In the genomic region with DNA sequence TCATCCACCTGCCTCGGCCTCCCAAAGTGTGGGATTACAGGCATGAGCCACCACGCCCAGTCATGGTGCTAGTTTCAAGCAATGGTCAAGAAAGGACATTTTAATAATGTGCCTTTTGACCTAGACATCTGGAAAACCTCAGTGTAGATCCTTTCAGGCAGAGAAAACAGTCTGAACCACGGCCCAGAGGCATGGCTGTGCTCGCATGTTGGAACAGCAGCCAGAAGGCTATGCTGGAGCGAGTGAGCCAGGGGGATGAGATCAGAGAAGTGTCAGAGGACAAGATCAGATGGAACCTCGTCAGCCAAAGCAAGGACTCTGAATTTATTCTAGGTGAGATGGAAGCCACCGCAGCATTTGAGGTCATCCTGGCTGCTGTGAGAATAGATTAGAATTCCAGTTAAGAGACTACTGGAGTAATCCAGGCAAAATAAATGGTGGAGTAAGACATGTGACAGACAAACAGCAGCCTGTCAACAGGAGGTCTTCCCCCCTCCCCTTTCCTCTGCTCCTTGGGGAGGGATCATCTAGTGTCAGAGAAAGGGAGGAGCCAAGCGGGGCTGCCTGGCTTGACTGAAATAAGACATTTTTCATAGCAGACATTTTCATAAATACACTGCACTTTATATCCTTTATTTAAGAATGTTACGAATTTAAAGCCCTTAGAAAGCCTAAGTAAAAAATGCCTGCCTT, we compare ENCODE assay signal across 20 cellular contexts. TPM values are rescaled to one million over a fixed set of nuclear protein-coding genes. Genes with fewer than 3 reads are reported as not detected.
DNase-seq lines count a peak whose midpoint lies in the region; ATAC-seq and TF ChIP-seq lines count a peak whose summit lies in the region.
"Had no signal": no experiment of that assay in that cellular context is flagged by ENCODE, and none has a peak within 500 bp of the region (broad histone marks: within the 10 kb centered on the region; RNA-seq: fewer than 3 reads in every experiment).

No MANE protein-coding gene starts in this region.

- no peaks in the 10 kb centered on the region for H3K27me3 ChIP-seq in foreskin keratinocyte
- H3K27me3 ChIP-seq: hepatocyte, spleen had no signal

- H3K36me3 ChIP-seq in mucosa of descending colon (ENCODE audit: low read depth): no peaks in the 10 kb centered on the region

- H3K27me3 Mint-ChIP-seq in activated naive CD8-positive, alpha-beta T cell: no peaks in the 10 kb centered on the region
- H3K27me3 Mint-ChIP-seq in activated naive CD8-positive, alpha-beta T cell treated with anti-CD3 and anti-CD28 coated beads, Interleukin-2, amount 50 U/mL, for 24 hours: no peaks in the 10 kb centered on the region
- H3K27me3 Mint-ChIP-seq: CD8-positive, alpha-beta memory T cell had no signal

- H3K4me1 ChIP-seq in foreskin keratinocyte (no peaks in the 10 kb centered on the region), mucosa of descending colon (ENCODE audit: low read depth) (no peaks in the 10 kb centered on the region)
- H3K4me1 ChIP-seq: spleen had no signal

- H3K4me1 Mint-ChIP-seq in activated naive CD8-positive, alpha-beta T cell (ENCODE audit: low read depth): peaks cover 4% of the 10 kb centered on the region
- peaks cover 8% of the 10 kb centered on the region for H3K4me1 Mint-ChIP-seq in activated naive CD8-positive, alpha-beta T cell treated with anti-CD3 and anti-CD28 coated beads, Interleukin-2, amount 50 U/mL, for 24 hours
- H3K4me1 Mint-ChIP-seq: CD8-positive, alpha-beta memory T cell; stimulated activated effector memory CD8-positive, alpha-beta T cell treated with anti-CD3 and anti-CD28 coated beads, Interleukin-12 subunit alpha, Interleukin-12 subunit beta, amount 100 ng/mL, for 72 hours had no signal

- no peak overlapping the region for H3K27ac ChIP-seq in foreskin keratinocyte
- H3K27ac ChIP-seq: epithelial cell of prostate, hepatocyte, spleen, VCaP had no signal

- intact Hi-C loops in mucosa of descending colon (cut with DNase I, micrococcal nuclease): no loop called here

- peaks cover 8% of the 10 kb centered on the region for H3K36me3 Mint-ChIP-seq in activated naive CD8-positive, alpha-beta T cell
- peaks cover 14% of the 10 kb centered on the region for H3K36me3 Mint-ChIP-seq in activated naive CD8-positive, alpha-beta T cell treated with anti-CD3 and anti-CD28 coated beads, Interleukin-2, amount 50 U/mL, for 24 hours (ENCODE audit: low read depth)

- no peak for ATAC-seq in activated naive CD8-positive, alpha-beta T cell treated with anti-CD3 and anti-CD28 coated beads, Interleukin-2, amount 50 U/mL, for 24 hours
- ATAC-seq in foreskin keratinocyte (peak; percentile 10), mucosa of descending colon (no peak), HG02610 (IDR thresholded peaks at IDR 0.05; ENCODE audit: unreplicated experiment) (no peak), GM21381 (IDR thresholded peaks at IDR 0.05; ENCODE audit: unreplicated experiment) (no peak)
- ATAC-seq: stimulated activated effector memory CD8-positive, alpha-beta T cell treated with anti-CD3 and anti-CD28 coated beads, Interleukin-12 subunit alpha, Interleukin-12 subunit beta, amount 100 ng/mL, for 72 hours had no signal

- no peaks in the 10 kb centered on the region for H3K9me3 ChIP-seq in mucosa of descending colon
- H3K9me3 ChIP-seq: spleen had no signal

- TF ChIP-seq CTCF in foreskin keratinocyte (conservative IDR thresholded peaks at IDR 0.05) (no peak), mucosa of descending colon (IDR thresholded peaks at IDR 0.05) (no peak)

- peak overlapping the region; percentile 78 for H3K27ac Mint-ChIP-seq in activated naive CD8-positive, alpha-beta T cell
- no peak overlapping the region for H3K27ac Mint-ChIP-seq in activated naive CD8-positive, alpha-beta T cell treated with anti-CD3 and anti-CD28 coated beads, Interleukin-2, amount 50 U/mL, for 24 hours

- DNase-seq in activated naive CD8-positive, alpha-beta T cell treated with anti-CD3 and anti-CD28 coated beads, Interleukin-2, amount 50 U/mL, for 24 hours: no peak
- DNase-seq in foreskin keratinocyte (no peak), mucosa of descending colon (peak in 2 of 3 donors; percentile 8 to 25), H4 (ENCODE audit: low spot score) (no peak), UCSD-AML1 (lab: John Stamatoyannopoulos, UW; ENCODE audit: unreplicated experiment) (no peak)
- DNase-seq: CD8-positive, alpha-beta memory T cell; EL; IMR-90; MV-4-11; NCI-H2107; spleen; trophoblast cell had no signal

- no peaks in the 10 kb centered on the region for H3K9me3 Mint-ChIP-seq in activated naive CD8-positive, alpha-beta T cell (ENCODE audit: low read depth)
- H3K9me3 Mint-ChIP-seq in activated naive CD8-positive, alpha-beta T cell treated with anti-CD3 and anti-CD28 coated beads, Interleukin-2, amount 50 U/mL, for 24 hours: no peaks in the 10 kb centered on the region
- H3K9me3 Mint-ChIP-seq: activated T-helper 1 cell treated with anti-CD3 and anti-CD28 coated beads, Interleukin-12 subunit alpha, Interleukin-12 subunit beta, Interleukin-2, Interleukin-4 antibody, amounts not matched to agents 30 ng/mL and 10 ng/mL and 1 ng/mL, durations not matched to agents 14 hours and 24 hours and 36 hours; CD8-positive, alpha-beta memory T cell; stimulated activated effector memory CD8-positive, alpha-beta T cell treated with anti-CD3 and anti-CD28 coated beads, Interleukin-12 subunit alpha, Interleukin-12 subunit beta, amount 100 ng/mL, for 72 hours had no signal

- H3K4me3 ChIP-seq in mucosa of descending colon: no peak overlapping the region
- H3K4me3 ChIP-seq: hepatocyte, spleen had no signal

- H3K4me3 Mint-ChIP-seq in activated naive CD8-positive, alpha-beta T cell: no peak overlapping the region
- no peak overlapping the region for H3K4me3 Mint-ChIP-seq in activated naive CD8-positive, alpha-beta T cell treated with anti-CD3 and anti-CD28 coated beads, Interleukin-2, amount 50 U/mL, for 24 hours
- H3K4me3 Mint-ChIP-seq: activated T-helper 1 cell treated with anti-CD3 and anti-CD28 coated beads, Interleukin-12 subunit alpha, Interleukin-12 subunit beta, Interleukin-2, Interleukin-4 antibody, amounts not matched to agents 30 ng/mL and 10 ng/mL and 1 ng/mL, durations not matched to agents 14 hours and 24 hours and 36 hours; CD8-positive, alpha-beta memory T cell; stimulated activated effector memory CD8-positive, alpha-beta T cell treated with anti-CD3 and anti-CD28 coated beads, Interleukin-12 subunit alpha, Interleukin-12 subunit beta, amount 100 ng/mL, for 72 hours had no signal

RNA-seq across cellular contexts. Expression of gene ACKR4, which starts 40.5 kb away (rescaled TPM):
- total RNA-seq in foreskin keratinocyte (0.21 and 0.31 TPM in 2 replicates), mucosa of descending colon (1 to 10 TPM in 2 of 3 donors, under 1 TPM in 1; 0.90 to 3.3 (median 2.2) TPM)
- 0.22 and 0.25 TPM in 2 replicates for polyA plus RNA-seq in foreskin keratinocyte
- total RNA-seq in H4 (2014; rRNA removed; shearing (Covaris generic)): not detected in 2 replicates
- total RNA-seq: CD8-positive, alpha-beta memory T cell had no signal
- polyA plus RNA-seq: CD8-positive, alpha-beta memory T cell; IMR-90 had no signal

Comparison
In these comparisons a context has a peak if more than half of its experiments do, and no peak if none do; other contexts are left out.
1. DNase-seq: peak in mucosa of descending colon (2 of 3); none in activated naive CD8-positive, alpha-beta T cell treated with anti-CD3 and anti-CD28 coated beads, Interleukin-2, amount 50 U/mL, for 24 hours (single experiment), foreskin keratinocyte (0 of 2), H4 (single experiment) and UCSD-AML1 (single experiment).